Comparison of ENCODE assay signal across 31 cellular contexts in genomic region chr1:170804419-170804818, GRCh38.
"Had no signal": no experiment of that assay in that cellular context is flagged by ENCODE, and none has a peak within 500 bp of the region (broad histone marks: within the 10 kb centered on the region; RNA-seq: fewer than 3 reads in every experiment).

No MANE protein-coding gene starts in this region.

- H3K27ac ChIP-seq: adrenal gland, body of pancreas, esophagus muscularis mucosa, foreskin keratinocyte, gastrocnemius medialis, heart left ventricle, WERI-Rb-1 had no signal

- H3K27me3 ChIP-seq: adrenal gland, body of pancreas, esophagus muscularis mucosa, foreskin keratinocyte, gastrocnemius medialis, heart left ventricle had no signal

- DNase-seq: activated B cell treated with CpG ODN at 0.5 μM for 24 hours; activated CD4-positive, alpha-beta T cell treated with anti-CD3 and anti-CD28 coated beads for 48 hours; activated CD4-positive, alpha-beta T cell treated with anti-CD3 and anti-CD28 coated beads, Interleukin-2, amount 50 U/mL, for 1 hour; activated CD4-positive, alpha-beta T cell treated with anti-CD3 and anti-CD28 coated beads, Interleukin-2, amount 50 U/mL, for 48 hours; activated CD8-positive, alpha-beta memory T cell treated with anti-CD3 and anti-CD28 coated beads for 24 hours; activated CD8-positive, alpha-beta T cell treated with anti-CD3 and anti-CD28 coated beads for 36 hours; activated effector memory CD4-positive, alpha-beta T cell treated with anti-CD3 and anti-CD28 coated beads, Interleukin-2, amount 50 U/mL, for 16 hours; activated naive CD4-positive, alpha-beta T cell treated with anti-CD3 and anti-CD28 coated beads for 36 hours; activated naive CD8-positive, alpha-beta T cell treated with anti-CD3 and anti-CD28 coated beads for 36 hours; activated naive CD8-positive, alpha-beta T cell treated with anti-CD3 and anti-CD28 coated beads, Interleukin-2, amount 50 U/mL, for 24 hours; activated T-cell treated with anti-CD3 and anti-CD28 coated beads, Interleukin-2, amount 50 U/mL, for 4 hours; adrenal gland; amygdala; aorta; body of pancreas; caudate nucleus; cortex of kidney; dermis blood vessel endothelial cell; effector CD4-positive, alpha-beta T cell; effector memory CD8-positive, alpha-beta T cell; erythroblast; foreskin keratinocyte; gastrocnemius medialis; glutamatergic neuron; heart left ventricle; T-cell; T-helper 9 cell; WERI-Rb-1 had no signal

- FAIRE-seq: colon had no signal

- H3K4me3 ChIP-seq: adrenal gland, body of pancreas, esophagus muscularis mucosa, gastrocnemius medialis, heart left ventricle had no signal

- H3K36me3 ChIP-seq: adrenal gland, esophagus muscularis mucosa, gastrocnemius medialis, heart left ventricle, WERI-Rb-1 had no signal

- H3K9me3 ChIP-seq: adrenal gland, body of pancreas, esophagus muscularis mucosa, gastrocnemius medialis, heart left ventricle had no signal

- ATAC-seq: activated CD4-positive, CD25-positive, alpha-beta regulatory T cell treated with anti-CD3 and anti-CD28 coated beads, Interleukin-2, amount 50 U/mL, for 24 hours; activated CD8-positive, alpha-beta T cell treated with anti-CD3 and anti-CD28 coated beads for 36 hours; activated naive CD8-positive, alpha-beta T cell treated with anti-CD3 and anti-CD28 coated beads, Interleukin-2, amount 50 U/mL, for 24 hours; activated T-cell treated with anti-CD3 and anti-CD28 coated beads, Interleukin-2, amount 50 U/mL, for 4 hours; body of pancreas; effector memory CD8-positive, alpha-beta T cell; foreskin keratinocyte; gastrocnemius medialis; heart left ventricle; T-cell had no signal

- H3K4me1 ChIP-seq: adrenal gland, body of pancreas, esophagus muscularis mucosa, gastrocnemius medialis, heart left ventricle had no signal
